In genomic region chr20:62535282-62535811, GRCh38 we compare ENCODE assay signal across 34 cellular contexts. TPM values are rescaled to one million over a fixed set of nuclear protein-coding genes. Genes with fewer than 3 reads are reported as not detected.
"Had no signal": no experiment of that assay in that cellular context is flagged by ENCODE, and none has a peak within 500 bp of the region (broad histone marks: within the 10 kb centered on the region; RNA-seq: fewer than 3 reads in every experiment).

No MANE protein-coding gene starts in this region.

- FAIRE-seq: endometrium, endothelial cell of umbilical vein had no signal

- H3K4me3 ChIP-seq: ascending aorta, breast epithelium, cardiac muscle cell, colonic mucosa, esophagus squamous epithelium had no signal

- H3K9me3 Mint-ChIP-seq: activated B cell treated with CpG ODN at 0.5 μM for 24 hours; activated CD8-positive, alpha-beta T cell treated with anti-CD3 and anti-CD28 coated beads for 36 hours; activated naive CD4-positive, alpha-beta T cell treated with anti-CD3 and anti-CD28 coated beads, Interleukin-2, amount 10 ng/mL, durations not matched to agents 7 days and 5 days; activated naive CD4-positive, alpha-beta T cell treated with anti-CD3 and anti-CD28 coated beads, Interleukin-2, amount 50 U/mL, for 72 hours; activated naive CD8-positive, alpha-beta T cell treated with anti-CD3 and anti-CD28 coated beads, Interleukin-2, amount 10 ng/mL, durations not matched to agents 7 days and 5 days; activated T-cell treated with anti-CD3 and anti-CD28 coated beads, Interleukin-2, amount 50 U/mL, for 4 hours; activated T-helper 17 cell treated with anti-CD3 and anti-CD28 coated beads, Interleukin-2, amount 50 U/mL, for 72 hours; T-helper 2 cell treated with Interferon-gamma antibody and Interleukin-4, amounts not matched to agents 5 μg/mL and 100 μg/mL, for 36 hours had no signal

- H3K27ac Mint-ChIP-seq: activated B cell treated with CpG ODN at 0.5 μM for 24 hours; activated CD8-positive, alpha-beta T cell treated with anti-CD3 and anti-CD28 coated beads for 36 hours; activated naive CD4-positive, alpha-beta T cell treated with anti-CD3 and anti-CD28 coated beads, Interleukin-2, amount 10 ng/mL, durations not matched to agents 7 days and 5 days; activated naive CD4-positive, alpha-beta T cell treated with anti-CD3 and anti-CD28 coated beads, Interleukin-2, amount 50 U/mL, for 72 hours; activated naive CD8-positive, alpha-beta T cell treated with anti-CD3 and anti-CD28 coated beads, Interleukin-2, amount 10 ng/mL, durations not matched to agents 7 days and 5 days; activated T-helper 17 cell treated with anti-CD3 and anti-CD28 coated beads, Interleukin-2, amount 50 U/mL, for 72 hours; brain; T-helper 17 cell; T-helper 2 cell treated with Interferon-gamma antibody and Interleukin-4, amounts not matched to agents 5 μg/mL and 100 μg/mL, for 36 hours had no signal

- H3K27ac ChIP-seq: ascending aorta, breast epithelium, cardiac muscle cell, colonic mucosa, epithelial cell of prostate, esophagus squamous epithelium, WERI-Rb-1 had no signal

- H3K36me3 ChIP-seq: ascending aorta, breast epithelium, cardiac muscle cell, colonic mucosa, esophagus squamous epithelium, WERI-Rb-1 had no signal

- ATAC-seq: activated CD4-positive, CD25-positive, alpha-beta regulatory T cell treated with anti-CD3 and anti-CD28 coated beads, Interleukin-2, amount 50 U/mL, for 24 hours; activated CD8-positive, alpha-beta T cell treated with anti-CD3 and anti-CD28 coated beads for 36 hours; activated naive CD4-positive, alpha-beta T cell treated with anti-CD3 and anti-CD28 coated beads, Interleukin-2, amount 50 U/mL, for 72 hours; activated T-cell treated with anti-CD3 and anti-CD28 coated beads, Interleukin-2, amount 50 U/mL, for 4 hours; activated T-helper 17 cell treated with anti-CD3 and anti-CD28 coated beads, Interleukin-2, amount 50 U/mL, for 72 hours; T-helper 17 cell had no signal

- H3K27me3 ChIP-seq: ascending aorta, cardiac muscle cell, colonic mucosa had no signal

- H3K36me3 Mint-ChIP-seq: activated naive CD4-positive, alpha-beta T cell treated with anti-CD3 and anti-CD28 coated beads, Interleukin-2, amount 10 ng/mL, durations not matched to agents 7 days and 5 days; activated naive CD4-positive, alpha-beta T cell treated with anti-CD3 and anti-CD28 coated beads, Interleukin-2, amount 50 U/mL, for 72 hours; activated naive CD8-positive, alpha-beta T cell treated with anti-CD3 and anti-CD28 coated beads, Interleukin-2, amount 10 ng/mL, durations not matched to agents 7 days and 5 days; brain had no signal

- H3K27me3 Mint-ChIP-seq: activated CD8-positive, alpha-beta T cell treated with anti-CD3 and anti-CD28 coated beads for 36 hours; activated naive CD8-positive, alpha-beta T cell treated with anti-CD3 and anti-CD28 coated beads, Interleukin-2, amount 10 ng/mL, durations not matched to agents 7 days and 5 days; activated T-helper 17 cell treated with anti-CD3 and anti-CD28 coated beads, Interleukin-2, amount 50 U/mL, for 72 hours; brain had no signal

- H3K9me3 ChIP-seq: ascending aorta, breast epithelium, colonic mucosa, esophagus squamous epithelium had no signal

- DNase-seq: activated B cell treated with CpG ODN at 0.5 μM for 24 hours; activated CD4-positive, alpha-beta T cell treated with anti-CD3 and anti-CD28 coated beads for 48 hours; activated CD4-positive, alpha-beta T cell treated with anti-CD3 and anti-CD28 coated beads, Interleukin-2, amount 50 U/mL, for 1 hour; activated CD4-positive, alpha-beta T cell treated with anti-CD3 and anti-CD28 coated beads, Interleukin-2, amount 50 U/mL, for 48 hours; activated CD8-positive, alpha-beta memory T cell treated with anti-CD3 and anti-CD28 coated beads for 24 hours; activated CD8-positive, alpha-beta T cell treated with anti-CD3 and anti-CD28 coated beads for 36 hours; activated effector memory CD4-positive, alpha-beta T cell treated with anti-CD3 and anti-CD28 coated beads, Interleukin-2, amount 50 U/mL, for 16 hours; activated naive CD4-positive, alpha-beta T cell treated with anti-CD3 and anti-CD28 coated beads, Interleukin-2, amount 10 ng/mL, durations not matched to agents 7 days and 5 days; activated naive CD8-positive, alpha-beta T cell treated with anti-CD3 and anti-CD28 coated beads, Interleukin-2, amount 10 ng/mL, durations not matched to agents 7 days and 5 days; activated T-cell treated with anti-CD3 and anti-CD28 coated beads, Interleukin-2, amount 50 U/mL, for 4 hours; central memory CD4-positive, alpha-beta T cell; cerebellar nuclear complex; colonic mucosa; effector CD8-positive, alpha-beta T cell; esophagus squamous epithelium; foreskin melanocyte; head of caudate nucleus; T-helper 1 cell; T-helper 17 cell; T1000; WERI-Rb-1 had no signal

- H3K4me1 Mint-ChIP-seq: activated B cell treated with CpG ODN at 0.5 μM for 24 hours; activated naive CD4-positive, alpha-beta T cell treated with anti-CD3 and anti-CD28 coated beads, Interleukin-2, amount 10 ng/mL, durations not matched to agents 7 days and 5 days; activated naive CD8-positive, alpha-beta T cell treated with anti-CD3 and anti-CD28 coated beads, Interleukin-2, amount 10 ng/mL, durations not matched to agents 7 days and 5 days; activated T-helper 17 cell treated with anti-CD3 and anti-CD28 coated beads, Interleukin-2, amount 50 U/mL, for 72 hours; T-helper 17 cell had no signal

- H3K4me1 ChIP-seq: ascending aorta, breast epithelium, colonic mucosa had no signal

- H3K4me3 Mint-ChIP-seq: activated B cell treated with CpG ODN at 0.5 μM for 24 hours; activated CD8-positive, alpha-beta T cell treated with anti-CD3 and anti-CD28 coated beads for 36 hours; activated naive CD4-positive, alpha-beta T cell treated with anti-CD3 and anti-CD28 coated beads, Interleukin-2, amount 10 ng/mL, durations not matched to agents 7 days and 5 days; activated naive CD8-positive, alpha-beta T cell treated with anti-CD3 and anti-CD28 coated beads, Interleukin-2, amount 10 ng/mL, durations not matched to agents 7 days and 5 days; activated T-cell treated with anti-CD3 and anti-CD28 coated beads, Interleukin-2, amount 50 U/mL, for 4 hours; activated T-helper 17 cell treated with anti-CD3 and anti-CD28 coated beads, Interleukin-2, amount 50 U/mL, for 72 hours; brain; T-helper 17 cell; T-helper 2 cell treated with Interferon-gamma antibody and Interleukin-4, amounts not matched to agents 5 μg/mL and 100 μg/mL, for 36 hours had no signal

RNA-seq across cellular contexts. Expression of gene GATA5, which starts 59.6 kb away (rescaled TPM):
- total RNA-seq: activated B cell treated with CpG ODN at 0.5 μM for 24 hours; activated CD8-positive, alpha-beta T cell treated with anti-CD3 and anti-CD28 coated beads for 36 hours; activated naive CD4-positive, alpha-beta T cell treated with anti-CD3 and anti-CD28 coated beads, Interleukin-2, amount 50 U/mL, for 72 hours; activated naive CD8-positive, alpha-beta T cell treated with anti-CD3 and anti-CD28 coated beads, Interleukin-2, amount 10 ng/mL, durations not matched to agents 7 days and 5 days; activated T-cell treated with anti-CD3 and anti-CD28 coated beads, Interleukin-2, amount 50 U/mL, for 4 hours; activated T-helper 17 cell treated with anti-CD3 and anti-CD28 coated beads, Interleukin-2, amount 50 U/mL, for 72 hours; ascending aorta; dermis microvascular lymphatic vessel endothelial cell; endothelial cell of umbilical vein; fibroblast of villous mesenchyme; T-helper 17 cell had no signal
- polyA plus RNA-seq: endothelial cell of umbilical vein had no signal
